Comparison of ENCODE assay signal across 1 cellular context in the genomic region with DNA sequence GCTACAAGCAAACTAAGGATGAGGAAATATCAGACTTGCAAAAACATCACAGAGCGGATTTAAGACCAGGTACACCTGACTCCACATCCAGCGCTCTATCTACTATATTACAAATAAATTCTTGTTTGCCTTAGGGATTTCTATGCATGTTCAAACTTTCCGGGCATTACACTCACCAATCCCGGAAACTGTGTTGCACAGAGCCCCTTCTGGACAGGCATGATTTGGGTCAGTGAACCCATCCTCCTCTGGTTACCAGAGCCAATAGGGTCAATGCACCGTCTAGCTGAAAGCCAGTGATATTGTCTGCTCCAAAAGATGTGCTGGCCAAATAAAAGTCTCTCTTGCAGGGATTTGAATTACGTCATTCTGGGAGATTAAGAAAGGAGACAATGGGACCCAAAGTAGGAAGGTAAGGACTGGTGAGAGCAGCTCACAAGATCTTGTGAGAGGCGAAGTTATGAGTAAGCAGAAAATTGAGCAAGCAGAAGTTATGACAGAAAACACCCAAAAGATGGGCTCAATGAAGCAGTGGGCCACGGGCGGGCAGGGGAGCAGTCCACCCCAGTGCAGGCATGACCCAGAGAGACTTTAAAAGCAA.
TF ChIP-seq lines count a peak whose summit lies in the region.

No MANE protein-coding gene starts in this region.

TF ChIP-seq in GM12878, 131 proteins besides CTCF, POLR2A, EP300 and RAD21:
- TF ChIP-seq ATF7 (IDR thresholded peaks at IDR 0.05; ENCODE audit: low read depth) (0 out of 2 replicates have a peak, but pooled peaks have one; percentile 32), NR2C1 (IDR thresholded peaks at IDR 0.05) (no peak), ATF3 (IDR thresholded peaks at IDR 0.05; ENCODE audit: borderline replicate concordance, extremely low read depth, low read depth, low read length) (no peak), POLR2AphosphoS5 (IDR thresholded peaks at IDR 0.05; ENCODE audit: low read length) (no peak)
